ENCODE assay signal across 9 cellular contexts in genomic region chr1:152247316-152247715, GRCh38. TPM values are rescaled to one million over a fixed set of nuclear protein-coding genes. Genes with fewer than 3 reads are reported as not detected.
"Had no signal": no experiment of that assay in that cellular context is flagged by ENCODE, and none has a peak within 500 bp of the region (broad histone marks: within the 10 kb centered on the region; RNA-seq: fewer than 3 reads in every experiment).

No MANE protein-coding gene starts in this region.

- H3K27ac ChIP-seq: HL-60 had no signal

- DNase-seq: IMR-90, KBM-7 had no signal

- H3K9me3 Mint-ChIP-seq: IgD-negative memory B cell had no signal

- H3K4me3 Mint-ChIP-seq: IgD-negative memory B cell had no signal

- H3K4me3 ChIP-seq: K562 had no signal

- H3K4me1 Mint-ChIP-seq: IgD-negative memory B cell had no signal

- H3K27ac Mint-ChIP-seq: IgD-negative memory B cell had no signal

- FAIRE-seq: HepG2, HTR-8/SVneo, K562 had no signal

- H3K36me3 Mint-ChIP-seq: IgD-negative memory B cell had no signal

RNA-seq across cellular contexts. Expression of gene HRNR, which starts 23.3 kb away (rescaled TPM):
- total RNA-seq: HepG2, HT-29, HT1080, IMR-90, K562 had no signal
- polyA plus RNA-seq: HepG2, IgD-negative memory B cell, K562 had no signal
